In the genomic region with DNA sequence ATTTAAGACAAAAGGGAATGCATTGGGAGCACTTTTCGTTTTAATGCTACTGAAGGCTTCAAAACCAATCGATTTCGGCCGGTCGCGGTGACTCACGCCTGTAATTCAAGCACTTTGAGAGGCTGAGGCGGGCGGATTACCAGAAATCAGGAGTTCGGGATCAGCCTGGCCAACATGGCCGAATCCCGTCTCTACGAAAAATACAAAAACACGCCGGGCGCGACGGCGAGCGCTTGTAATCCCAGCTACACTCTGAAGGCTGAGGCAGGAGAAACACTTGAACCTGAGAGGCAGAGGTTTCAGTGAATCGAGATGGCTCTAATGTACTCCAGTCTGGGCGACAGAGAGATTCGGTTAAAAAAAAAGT, we compare ENCODE assay signal across 1 cellular context.
A peak's percentile ranks its signal among the peaks of the same experiment; 100 is the strongest.
TF ChIP-seq lines count a peak whose summit lies in the region.

No MANE protein-coding gene starts in this region.

TF ChIP-seq in H1, 55 proteins besides CTCF, POLR2A, EP300 and RAD21:
- TF ChIP-seq TEAD4 (IDR thresholded peaks at IDR 0.05; ENCODE audit: low read depth, low read length) (no peak), JUN (IDR thresholded peaks at IDR 0.05; ENCODE audit: low read depth, low read length) (0 out of 2 replicates have a peak, but pooled peaks have one; percentile 1), CBX8 (IDR thresholded peaks at IDR 0.05; ENCODE audit: borderline replicate concordance, low read depth, low read length) (no peak), SIX5 (IDR thresholded peaks at IDR 0.05; ENCODE audit: low read depth, low read length) (no peak), YY1 (IDR thresholded peaks at IDR 0.05; ENCODE audit: low read depth, low read length) (peak; percentile 82), SUZ12 (IDR thresholded peaks at IDR 0.05; ENCODE audit: low read length) (no peak), TAF1 (IDR thresholded peaks at IDR 0.05; ENCODE audit: low read depth, low read length) (no peak; the same call in 1 of the 2 replicates), SIRT6 (IDR thresholded peaks at IDR 0.05; ENCODE audit: low read length) (peak; percentile 4), CREB1 (IDR thresholded peaks at IDR 0.05) (peak; percentile 4; the same call in 1 of the 2 replicates), HDAC6 (IDR thresholded peaks at IDR 0.05; ENCODE audit: low read depth, low read length) (no peak), RXRA (IDR thresholded peaks at IDR 0.05; ENCODE audit: insufficient read depth, low read depth, low read length) (no peak), POLR2AphosphoS5 (IDR thresholded peaks at IDR 0.05; ENCODE audit: low read depth, low read length) (peak; percentile 60; the same call in 1 of the 2 replicates), CHD7 (IDR thresholded peaks at IDR 0.05; ENCODE audit: insufficient replicate concordance, low read length) (no peak), KDM4A (IDR thresholded peaks at IDR 0.05; ENCODE audit: low read depth, low read length, severe bottlenecking) (no peak)
